Comparison of ENCODE assay signal across 1 cellular context in the genomic region with DNA sequence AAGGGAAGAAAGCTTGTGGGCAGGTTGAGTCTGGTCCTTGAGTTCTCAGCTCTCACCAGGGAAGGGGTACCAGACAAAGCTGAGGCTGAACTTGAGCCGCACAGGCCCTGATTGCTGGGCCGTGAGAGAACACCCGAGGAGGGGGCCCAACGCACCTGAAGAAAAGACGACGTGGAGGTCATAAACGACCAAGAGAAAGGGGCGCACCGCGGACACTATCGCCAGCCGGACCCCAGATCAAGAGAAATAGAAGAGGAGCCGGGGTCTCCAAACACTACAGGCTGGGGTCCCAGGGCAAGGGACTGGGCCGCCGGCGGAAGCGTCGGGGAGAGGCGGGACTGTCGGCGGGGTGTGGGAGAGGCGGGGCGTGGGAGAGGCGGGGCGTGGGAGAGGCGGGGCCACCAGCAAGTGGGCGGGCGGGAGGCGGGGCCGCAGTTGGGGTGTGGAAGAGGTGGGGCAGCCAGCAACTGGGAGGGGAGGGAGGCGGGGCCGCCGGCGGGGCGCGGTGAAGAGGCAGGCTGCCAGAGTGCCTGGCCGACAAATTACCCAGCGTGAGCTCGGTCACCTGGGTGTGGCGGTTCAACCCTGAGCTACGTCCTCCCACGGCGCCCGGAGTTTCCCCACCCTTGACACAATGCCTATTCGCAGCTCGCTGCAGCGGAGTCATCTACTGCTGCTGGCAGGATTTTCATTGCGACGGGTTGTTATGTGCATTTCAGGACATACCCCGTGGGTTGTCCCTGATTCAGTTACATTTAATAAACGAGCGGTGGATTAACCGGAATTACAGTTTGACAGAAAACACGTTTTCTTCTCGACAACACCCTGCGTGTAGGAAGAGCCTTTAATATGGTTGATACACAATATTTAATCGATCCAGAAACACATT.
TF ChIP-seq lines count a peak whose summit lies in the region.

No MANE protein-coding gene starts in this region.

TF ChIP-seq in GM12878, 131 proteins besides CTCF, POLR2A, EP300 and RAD21 (continued from another document):
- TF ChIP-seq, protein P1, sequence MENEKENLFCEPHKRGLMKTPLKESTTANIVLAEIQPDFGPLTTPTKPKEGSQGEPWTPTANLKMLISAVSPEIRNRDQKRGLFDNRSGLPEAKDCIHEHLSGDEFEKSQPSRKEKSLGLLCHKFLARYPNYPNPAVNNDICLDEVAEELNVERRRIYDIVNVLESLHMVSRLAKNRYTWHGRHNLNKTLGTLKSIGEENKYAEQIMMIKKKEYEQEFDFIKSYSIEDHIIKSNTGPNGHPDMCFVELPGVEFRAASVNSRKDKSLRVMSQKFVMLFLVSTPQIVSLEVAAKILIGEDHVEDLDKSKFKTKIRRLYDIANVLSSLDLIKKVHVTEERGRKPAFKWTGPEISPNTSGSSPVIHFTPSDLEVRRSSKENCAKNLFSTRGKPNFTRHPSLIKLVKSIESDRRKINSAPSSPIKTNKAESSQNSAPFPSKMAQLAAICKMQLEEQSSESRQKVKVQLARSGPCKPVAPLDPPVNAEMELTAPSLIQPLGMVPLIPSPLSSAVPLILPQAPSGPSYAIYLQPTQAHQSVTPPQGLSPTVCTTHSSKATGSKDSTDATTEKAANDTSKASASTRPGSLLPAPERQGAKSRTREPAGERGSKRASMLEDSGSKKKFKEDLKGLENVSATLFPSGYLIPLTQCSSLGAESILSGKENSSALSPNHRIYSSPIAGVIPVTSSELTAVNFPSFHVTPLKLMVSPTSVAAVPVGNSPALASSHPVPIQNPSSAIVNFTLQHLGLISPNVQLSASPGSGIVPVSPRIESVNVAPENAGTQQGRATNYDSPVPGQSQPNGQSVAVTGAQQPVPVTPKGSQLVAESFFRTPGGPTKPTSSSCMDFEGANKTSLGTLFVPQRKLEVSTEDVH (IDR thresholded peaks at IDR 0.05; ENCODE audit: low read depth, partially characterized antibody) = no peak
- TF ChIP-seq, protein P2, sequence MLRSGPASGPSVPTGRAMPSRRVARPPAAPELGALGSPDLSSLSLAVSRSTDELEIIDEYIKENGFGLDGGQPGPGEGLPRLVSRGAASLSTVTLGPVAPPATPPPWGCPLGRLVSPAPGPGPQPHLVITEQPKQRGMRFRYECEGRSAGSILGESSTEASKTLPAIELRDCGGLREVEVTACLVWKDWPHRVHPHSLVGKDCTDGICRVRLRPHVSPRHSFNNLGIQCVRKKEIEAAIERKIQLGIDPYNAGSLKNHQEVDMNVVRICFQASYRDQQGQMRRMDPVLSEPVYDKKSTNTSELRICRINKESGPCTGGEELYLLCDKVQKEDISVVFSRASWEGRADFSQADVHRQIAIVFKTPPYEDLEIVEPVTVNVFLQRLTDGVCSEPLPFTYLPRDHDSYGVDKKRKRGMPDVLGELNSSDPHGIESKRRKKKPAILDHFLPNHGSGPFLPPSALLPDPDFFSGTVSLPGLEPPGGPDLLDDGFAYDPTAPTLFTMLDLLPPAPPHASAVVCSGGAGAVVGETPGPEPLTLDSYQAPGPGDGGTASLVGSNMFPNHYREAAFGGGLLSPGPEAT (IDR thresholded peaks at IDR 0.05; ENCODE audit: low read depth) = 0 out of 2 replicates have a peak, but pooled peaks have one; percentile 32
- TF ChIP-seq TCF3 (IDR thresholded peaks at IDR 0.05; ENCODE audit: borderline replicate concordance, insufficient read depth, low read depth, low read length) (no peak), TARDBP (IDR thresholded peaks at IDR 0.05; ENCODE audit: borderline replicate concordance) (peak; percentile 41; the same call in 1 of the 2 replicates), YY1 (IDR thresholded peaks at IDR 0.05; ENCODE audit: low read depth, low read length) (no peak), TAF1 (IDR thresholded peaks at IDR 0.05; ENCODE audit: borderline replicate concordance, low read depth, low read length) (peak; percentile 81), PAX8 (IDR thresholded peaks at IDR 0.05) (no peak), DPF2 (IDR thresholded peaks at IDR 0.05) (0 out of 2 replicates have a peak, but pooled peaks have one; percentile 28), POLR2AphosphoS5 (IDR thresholded peaks at IDR 0.05; ENCODE audit: low read length) (peak; percentile 95)
